Comparison of ENCODE assay signal across 10 cellular contexts in the genomic region with DNA sequence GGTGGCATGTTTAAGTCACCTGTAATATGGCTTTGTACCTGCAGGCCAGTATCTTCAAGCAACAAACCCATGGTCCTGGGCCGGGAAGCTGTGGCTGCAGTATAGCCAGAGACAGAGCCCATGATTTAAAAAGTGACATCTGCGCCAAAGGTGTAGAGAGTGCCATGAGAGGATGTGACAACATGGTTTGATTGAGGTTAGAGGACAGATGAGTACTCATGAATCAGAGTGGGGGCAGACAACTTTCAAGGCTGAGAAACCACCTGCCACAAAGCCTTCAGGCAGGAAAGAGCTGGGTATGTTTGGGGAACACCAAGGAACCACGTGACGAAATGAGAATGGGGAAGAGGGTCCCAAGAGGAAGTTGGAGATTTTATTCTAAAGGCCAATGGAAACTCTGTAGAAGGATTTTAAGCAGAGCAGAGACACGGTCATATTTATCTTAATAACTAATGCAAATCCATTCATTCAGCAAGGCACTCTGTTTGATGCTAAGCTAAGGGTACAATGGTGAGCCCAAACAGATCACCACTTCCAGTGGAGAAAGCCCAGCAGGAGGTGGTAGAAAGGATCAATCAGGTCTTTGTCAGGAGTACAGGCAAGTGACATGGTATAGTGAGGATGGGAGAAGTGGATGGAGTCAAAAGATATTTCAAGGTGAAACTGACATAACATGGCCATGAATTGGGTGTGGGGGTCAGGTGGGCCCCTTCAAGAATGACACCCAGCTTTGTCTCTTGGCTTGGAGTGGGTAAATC. TPM values are rescaled to one million over a fixed set of nuclear protein-coding genes. Genes with fewer than 3 reads are reported as not detected.
A peak's percentile ranks its signal among the peaks of the same experiment; 100 is the strongest.
DNase-seq lines count a peak whose midpoint lies in the region; ATAC-seq and TF ChIP-seq lines count a peak whose summit lies in the region.
"Had no signal": no experiment of that assay in that cellular context is flagged by ENCODE, and none has a peak within 500 bp of the region (broad histone marks: within the 10 kb centered on the region; RNA-seq: fewer than 3 reads in every experiment).

No MANE protein-coding gene starts in this region.

- ATAC-seq in GM21423 (IDR thresholded peaks at IDR 0.05; ENCODE audit: unreplicated experiment) = peak; percentile 28
- peak; percentile 49 for ATAC-seq in central memory CD8-positive, alpha-beta T cell (replicated peaks; ENCODE audit: extremely low read depth, poor library complexity, severe bottlenecking)
- ATAC-seq: body of pancreas had no signal

- no peak for TF ChIP-seq CTCF in AG04450 (IDR thresholded peaks at IDR 0.05; ENCODE audit: low read depth, low read length)
- TF ChIP-seq CTCF in endothelial cell (IDR thresholded peaks at IDR 0.05; ENCODE audit: unreplicated experiment) = no peak
- no peak for TF ChIP-seq CTCF in RWPE1 (conservative IDR thresholded peaks at IDR 0.05; ENCODE audit: low read depth)

- peak overlapping the region; percentile 3 for H3K27ac Mint-ChIP-seq in central memory CD8-positive, alpha-beta T cell (ENCODE audit: low read depth)
- H3K27ac Mint-ChIP-seq in endothelial cell (ENCODE audit: unreplicated experiment) = no peak overlapping the region

- peak overlapping the region; percentile 12 for H3K27ac ChIP-seq in AG04450 (ENCODE audit: low read depth, low read length)
- no peak overlapping the region for H3K27ac ChIP-seq in RWPE1
- H3K27ac ChIP-seq: body of pancreas had no signal

- H3K27me3 Mint-ChIP-seq in central memory CD8-positive, alpha-beta T cell = no peaks in the 10 kb centered on the region
- H3K27me3 Mint-ChIP-seq in endothelial cell (ENCODE audit: unreplicated experiment) = peaks cover 14% of the 10 kb centered on the region

- POLR2A ChIA-PET in AG04450 (lab: Yijun Ruan, JAX) (no interaction called here), RWPE1 (lab: Yijun Ruan, JAX; ENCODE audit: low non-redundant PET) (interaction anchor here (0.6 kb wide), 1 partner anchor 285 kb away, joined by 6 read pairs; no protein-coding TSS in a partner anchor)

- H3K4me1 Mint-ChIP-seq in central memory CD8-positive, alpha-beta T cell = peaks cover 58% of the 10 kb centered on the region
- peaks cover 2% of the 10 kb centered on the region for H3K4me1 Mint-ChIP-seq in endothelial cell (ENCODE audit: unreplicated experiment)

- H3K36me3 Mint-ChIP-seq in central memory CD8-positive, alpha-beta T cell (ENCODE audit: insufficient read depth) = peaks cover 21% of the 10 kb centered on the region
- no peaks in the 10 kb centered on the region for H3K36me3 Mint-ChIP-seq in endothelial cell (ENCODE audit: low read depth, unreplicated experiment)

- H3K27me3 ChIP-seq in AG04450 (ENCODE audit: control insufficient read depth, insufficient read depth, low read length) = no peaks in the 10 kb centered on the region
- H3K27me3 ChIP-seq: body of pancreas, MG63 had no signal

- DNase-seq in AG04450 (ENCODE audit: low read depth, low spot score) = no peak
- peak; percentile 36 for DNase-seq in NOMO-1 treated with dmso at 0.1 percent for 144 hours (lab: John Stamatoyannopoulos, UW; ENCODE audit: unreplicated experiment)
- DNase-seq in central memory CD8-positive, alpha-beta T cell (ENCODE audit: low spot score in 2 of 2) = peak in 1 of 2 donors; percentile 46
- no peak for DNase-seq in NCI-H2107 treated with DMSO at 0.1 percent for 48 hours (lab: John Stamatoyannopoulos, UW; ENCODE audit: unreplicated experiment)
- no peak for DNase-seq in NCI-H226
- no peak for DNase-seq in endothelial cell (ENCODE audit: low spot score)
- DNase-seq in RWPE1 (ENCODE audit: low spot score) = no peak
- DNase-seq: MG63 had no signal

- no peak overlapping the region for H3K4me3 ChIP-seq in AG04450 (ENCODE audit: low read depth, low read length)
- H3K4me3 ChIP-seq: body of pancreas, MG63 had no signal

- H3K4me3 Mint-ChIP-seq in central memory CD8-positive, alpha-beta T cell = no peak overlapping the region
- H3K4me3 Mint-ChIP-seq in endothelial cell (ENCODE audit: unreplicated experiment) = no peak overlapping the region

- CTCF ChIA-PET in AG04450 (lab: Charles Lee) (no interaction called here), RWPE1 (lab: Yijun Ruan, JAX) (interaction anchor here (0.6 kb wide), 1 partner anchor 183 kb away, joined by 4 read pairs; no protein-coding TSS in a partner anchor)

- no peaks in the 10 kb centered on the region; the same call in 1 of the 2 replicates for H3K9me3 ChIP-seq in AG04450 (ENCODE audit: control insufficient read depth, insufficient read depth, low read length)
- H3K9me3 ChIP-seq: body of pancreas, MG63 had no signal

- no peaks in the 10 kb centered on the region for H3K9me3 Mint-ChIP-seq in central memory CD8-positive, alpha-beta T cell
- H3K9me3 Mint-ChIP-seq in endothelial cell (ENCODE audit: unreplicated experiment) = no peaks in the 10 kb centered on the region

RNA-seq across cellular contexts. Expression of a gene that starts 3.4 kb away (rescaled TPM):
- polyA plus RNA-seq in AG04450 (2011; rRNA removed) = 40.9 and 48.1 TPM in 2 replicates
- 47.5 and 60.9 TPM in 2 replicates for polyA minus RNA-seq in AG04450 (2011; rRNA and poly(A)+ RNA removed)
- total RNA-seq in endothelial cell (ENCODE audit: unreplicated experiment) = 19.9 TPM

RNA-seq across cellular contexts. Expression of a gene that starts 18.4 kb away (rescaled TPM):
- 4.5 and 5.4 TPM in 2 replicates for polyA plus RNA-seq in AG04450 (2011; rRNA removed)
- 11.4 and 13.4 TPM in 2 replicates for polyA minus RNA-seq in AG04450 (2011; rRNA and poly(A)+ RNA removed)
- 8.8 TPM for total RNA-seq in endothelial cell (ENCODE audit: unreplicated experiment)

RNA-seq across cellular contexts. Expression of a gene that starts 18.5 kb away (rescaled TPM):
- polyA plus RNA-seq in AG04450 (2011; rRNA removed) = 0.71 and 0.83 TPM in 2 replicates
- polyA minus RNA-seq in AG04450 (2011; rRNA and poly(A)+ RNA removed) = not detected in 2 replicates
- 0.95 TPM for total RNA-seq in endothelial cell (ENCODE audit: unreplicated experiment)

RNA-seq across cellular contexts. Expression of a gene that starts 24.1 kb away (rescaled TPM):
- polyA plus RNA-seq in AG04450 (2011; rRNA removed) = 3.6 and 4.4 TPM in 2 replicates
- 6.1 and 6.6 TPM in 2 replicates for polyA minus RNA-seq in AG04450 (2011; rRNA and poly(A)+ RNA removed)
- 5.1 TPM for total RNA-seq in endothelial cell (ENCODE audit: unreplicated experiment)
